In genomic region chr10:97445722-97446639, GRCh38 we compare ENCODE assay signal across 1 cellular context.
A peak's percentile ranks its signal among the peaks of the same experiment; 100 is the strongest.
TF ChIP-seq lines count a peak whose summit lies in the region.

Gene EXOSC1, minus strand, starts transcription at chr10:97446006. Its CDS starts 21 bp downstream, at chr10:97445985.
Gene ZDHHC16, plus strand, starts transcription at chr10:97446175. Its CDS starts 5,501 bp downstream, at chr10:97451676.

TF ChIP-seq in HepG2, 621 proteins besides CTCF, POLR2A, EP300 and RAD21 (continued from another document):
- TF ChIP-seq ZNF101 (CRISPR knock-in tag; IDR thresholded peaks at IDR 0.05; ENCODE audit: borderline replicate concordance, low read depth), result no peak
- TF ChIP-seq ZSCAN5A (CRISPR knock-in tag; IDR thresholded peaks at IDR 0.05; ENCODE audit: borderline replicate concordance), result peak; percentile 68; the same call in 1 of the 2 replicates
- TF ChIP-seq FLYWCH1 (CRISPR knock-in tag; IDR thresholded peaks at IDR 0.05), result no peak
- no peak for TF ChIP-seq ZNF737 (CRISPR knock-in tag; IDR thresholded peaks at IDR 0.05; ENCODE audit: borderline replicate concordance)
- peak; percentile 80 for TF ChIP-seq ZNF430 (CRISPR knock-in tag; IDR thresholded peaks at IDR 0.05)
- TF ChIP-seq TFAP4 (IDR thresholded peaks at IDR 0.05; ENCODE audit: borderline replicate concordance, low read depth), result peak; percentile 45; the same call in 1 of the 2 replicates
- no peak for TF ChIP-seq DMTF1 (CRISPR knock-in tag; IDR thresholded peaks at IDR 0.05)
- no peak for TF ChIP-seq KLF6 (CRISPR knock-in tag; IDR thresholded peaks at IDR 0.05)
- peak; percentile 36 for TF ChIP-seq ARID5B (CRISPR knock-in tag; IDR thresholded peaks at IDR 0.05)
- TF ChIP-seq ZC3H13 (CRISPR knock-in tag; IDR thresholded peaks at IDR 0.05), result no peak
- 0 out of 2 replicates have a peak, but pooled peaks have one; percentile 35 for TF ChIP-seq ZNF598 (CRISPR knock-in tag; IDR thresholded peaks at IDR 0.05; ENCODE audit: borderline replicate concordance)
- no peak for TF ChIP-seq TCF7 (IDR thresholded peaks at IDR 0.05; ENCODE audit: low read depth)
- TF ChIP-seq ATF1 (CRISPR knock-in tag; IDR thresholded peaks at IDR 0.05), result no peak
- TF ChIP-seq ZNF296 (CRISPR knock-in tag; conservative IDR thresholded peaks at IDR 0.05), result no peak
- TF ChIP-seq ZXDC (CRISPR knock-in tag; IDR thresholded peaks at IDR 0.05), result no peak
- 0 out of 2 replicates have a peak, but pooled peaks have one; percentile 38 for TF ChIP-seq ZNF607 (CRISPR knock-in tag; IDR thresholded peaks at IDR 0.05; ENCODE audit: borderline replicate concordance)
- TF ChIP-seq POLR2AphosphoS5 (IDR thresholded peaks at IDR 0.05; ENCODE audit: low read depth, low read length), result peak; percentile 83
- peak; percentile 28; the same call in 1 of the 2 replicates for TF ChIP-seq PRDM10 (CRISPR knock-in tag; IDR thresholded peaks at IDR 0.05; ENCODE audit: low read depth)
- TF ChIP-seq CHD4 (IDR thresholded peaks at IDR 0.05; ENCODE audit: borderline replicate concordance, low read length), result no peak
- no peak for TF ChIP-seq ZNF510 (CRISPR knock-in tag; IDR thresholded peaks at IDR 0.05; ENCODE audit: low read depth)
